In the genomic region with DNA sequence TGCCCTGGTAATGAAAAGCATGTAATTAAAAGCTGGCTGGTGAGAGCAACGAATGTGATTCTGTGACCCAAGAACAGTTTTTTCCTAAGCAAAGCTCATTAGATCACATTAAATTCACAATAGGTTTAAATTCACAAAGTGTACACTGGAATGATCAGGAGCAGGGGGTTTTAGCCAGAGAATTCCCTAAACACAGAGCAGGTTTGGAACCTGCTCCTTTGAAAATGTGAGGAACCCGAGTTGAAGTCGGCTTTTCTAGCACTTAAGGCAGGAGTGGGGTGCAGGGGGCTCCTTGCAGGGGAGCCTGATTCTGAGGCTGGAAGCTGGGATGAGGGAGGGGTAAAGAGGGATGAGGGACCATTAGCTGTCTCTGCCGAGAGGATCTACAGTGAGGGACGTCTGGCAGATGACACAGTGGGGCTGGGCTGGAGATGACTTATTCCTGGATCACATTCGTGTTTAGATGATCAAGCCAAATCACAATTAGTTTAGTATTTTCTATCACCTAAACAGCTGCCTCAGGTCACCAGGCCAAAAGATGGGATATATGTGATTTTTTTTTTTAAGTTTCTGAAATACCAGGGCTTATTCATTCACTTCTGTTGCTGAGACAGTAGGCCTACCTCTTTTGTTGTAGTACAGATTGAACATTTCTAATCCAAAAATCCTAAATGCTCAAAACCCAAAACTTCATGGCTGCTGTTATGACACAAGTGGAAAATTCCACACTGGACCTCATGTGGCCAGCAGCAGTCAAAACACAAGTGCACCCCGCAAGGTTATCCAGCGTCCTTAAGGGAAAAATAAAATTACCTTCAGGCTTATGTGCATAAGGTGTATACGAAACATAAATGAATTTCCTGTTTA, we compare ENCODE assay signal across 1 cellular context.
TF ChIP-seq lines count a peak whose summit lies in the region.

No MANE protein-coding gene starts in this region.

TF ChIP-seq in neural cell, 6 proteins besides CTCF, POLR2A, EP300 and RAD21:
- no peak for TF ChIP-seq POLR2AphosphoS5 (IDR thresholded peaks at IDR 0.05)
- TF ChIP-seq MXI1 (conservative IDR thresholded peaks at IDR 0.05; ENCODE audit: poor library complexity, severe bottlenecking), result no peak
- TF ChIP-seq, protein P1, sequence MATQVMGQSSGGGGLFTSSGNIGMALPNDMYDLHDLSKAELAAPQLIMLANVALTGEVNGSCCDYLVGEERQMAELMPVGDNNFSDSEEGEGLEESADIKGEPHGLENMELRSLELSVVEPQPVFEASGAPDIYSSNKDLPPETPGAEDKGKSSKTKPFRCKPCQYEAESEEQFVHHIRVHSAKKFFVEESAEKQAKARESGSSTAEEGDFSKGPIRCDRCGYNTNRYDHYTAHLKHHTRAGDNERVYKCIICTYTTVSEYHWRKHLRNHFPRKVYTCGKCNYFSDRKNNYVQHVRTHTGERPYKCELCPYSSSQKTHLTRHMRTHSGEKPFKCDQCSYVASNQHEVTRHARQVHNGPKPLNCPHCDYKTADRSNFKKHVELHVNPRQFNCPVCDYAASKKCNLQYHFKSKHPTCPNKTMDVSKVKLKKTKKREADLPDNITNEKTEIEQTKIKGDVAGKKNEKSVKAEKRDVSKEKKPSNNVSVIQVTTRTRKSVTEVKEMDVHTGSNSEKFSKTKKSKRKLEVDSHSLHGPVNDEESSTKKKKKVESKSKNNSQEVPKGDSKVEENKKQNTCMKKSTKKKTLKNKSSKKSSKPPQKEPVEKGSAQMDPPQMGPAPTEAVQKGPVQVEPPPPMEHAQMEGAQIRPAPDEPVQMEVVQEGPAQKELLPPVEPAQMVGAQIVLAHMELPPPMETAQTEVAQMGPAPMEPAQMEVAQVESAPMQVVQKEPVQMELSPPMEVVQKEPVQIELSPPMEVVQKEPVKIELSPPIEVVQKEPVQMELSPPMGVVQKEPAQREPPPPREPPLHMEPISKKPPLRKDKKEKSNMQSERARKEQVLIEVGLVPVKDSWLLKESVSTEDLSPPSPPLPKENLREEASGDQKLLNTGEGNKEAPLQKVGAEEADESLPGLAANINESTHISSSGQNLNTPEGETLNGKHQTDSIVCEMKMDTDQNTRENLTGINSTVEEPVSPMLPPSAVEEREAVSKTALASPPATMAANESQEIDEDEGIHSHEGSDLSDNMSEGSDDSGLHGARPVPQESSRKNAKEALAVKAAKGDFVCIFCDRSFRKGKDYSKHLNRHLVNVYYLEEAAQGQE (IDR thresholded peaks at IDR 0.05; ENCODE audit: borderline replicate concordance), result no peak
